ENCODE assay signal across 26 cellular contexts in genomic region chr3:189576486-189576885, GRCh38. TPM values are rescaled to one million over a fixed set of nuclear protein-coding genes. Genes with fewer than 3 reads are reported as not detected.
"Had no signal": no experiment of that assay in that cellular context is flagged by ENCODE, and none has a peak within 500 bp of the region (broad histone marks: within the 10 kb centered on the region; RNA-seq: fewer than 3 reads in every experiment).

No MANE protein-coding gene starts in this region.

- H3K9me3 Mint-ChIP-seq: endodermal cell had no signal

- H3K36me3 ChIP-seq: gastrocnemius medialis, heart left ventricle, ovary, spleen, suprapubic skin, transverse colon, vagina had no signal

- H3K36me3 Mint-ChIP-seq: memory B cell; natural killer cell; stimulated activated memory B cell treated with anti-CD40 and anti-IgM and Interleukin-4, amounts not matched to agents 10 μg/mL and 1 μg/mL and 100 μg/mL, for 72 hours had no signal

- H3K27ac ChIP-seq: epithelial cell of prostate, gastrocnemius medialis, heart left ventricle, hepatocyte, ovary, psoas muscle, skin epidermis, spleen, suprapubic skin, transverse colon, vagina had no signal

- DNase-seq: effector CD8-positive, alpha-beta T cell; endodermal cell; foreskin fibroblast; gastrocnemius medialis; heart left ventricle; kidney; natural killer cell; occipital lobe; ovary; posterior cingulate gyrus; psoas muscle; right cardiac atrium; spleen; stimulated activated CD4-positive, alpha-beta T cell treated with anti-CD3 and anti-CD28 coated beads, Interleukin-4, amount 100 ng/mL, for 4 hours; stimulated activated naive CD8-positive, alpha-beta T cell treated with anti-CD3 and anti-CD28 coated beads, Interleukin-15, amount 100 ng/mL, for 72 hours; transverse colon had no signal

- H3K4me1 ChIP-seq: gastrocnemius medialis, heart left ventricle, psoas muscle, spleen, suprapubic skin, transverse colon, vagina had no signal

- ATAC-seq: gastrocnemius medialis; heart left ventricle; left lobe of liver; natural killer cell; psoas muscle; right cardiac atrium; stimulated activated memory B cell treated with anti-CD40 and anti-IgM and Interleukin-4, amounts not matched to agents 10 μg/mL and 1 μg/mL and 100 μg/mL, for 72 hours had no signal

- H3K27me3 Mint-ChIP-seq: dendritic cell treated with granulocyte-macrophage colony-stimulating factor and Interleukin-4, amounts not matched to agents 40 ng/mL and 50 ng/mL, for 4 days; memory B cell; stimulated activated memory B cell treated with anti-CD40 and anti-IgM and Interleukin-4, amounts not matched to agents 10 μg/mL and 1 μg/mL and 100 μg/mL, for 72 hours; stimulated activated naive CD8-positive, alpha-beta T cell treated with anti-CD3 and anti-CD28 coated beads, Interleukin-15, amount 100 ng/mL, for 72 hours had no signal

- H3K9me3 ChIP-seq: gastrocnemius medialis, heart left ventricle, ovary, psoas muscle, suprapubic skin, transverse colon, vagina had no signal

- H3K4me3 ChIP-seq: gastrocnemius medialis, heart left ventricle, hepatocyte, lung, ovary, psoas muscle, skin epidermis, spleen, suprapubic skin, transverse colon, vagina had no signal

- H3K4me1 Mint-ChIP-seq: endodermal cell, natural killer cell had no signal

- H3K27me3 ChIP-seq: gastrocnemius medialis, heart left ventricle, hepatocyte, ovary, spleen, suprapubic skin, transverse colon, vagina had no signal

- H3K27ac Mint-ChIP-seq: dendritic cell treated with granulocyte-macrophage colony-stimulating factor and Interleukin-4, amounts not matched to agents 40 ng/mL and 50 ng/mL, for 4 days; endodermal cell; memory B cell; natural killer cell; stimulated activated memory B cell treated with anti-CD40 and anti-IgM and Interleukin-4, amounts not matched to agents 10 μg/mL and 1 μg/mL and 100 μg/mL, for 72 hours had no signal

- H3K4me3 Mint-ChIP-seq: dendritic cell treated with granulocyte-macrophage colony-stimulating factor and Interleukin-4, amounts not matched to agents 40 ng/mL and 50 ng/mL, for 4 days; endodermal cell; memory B cell; natural killer cell; stimulated activated memory B cell treated with anti-CD40 and anti-IgM and Interleukin-4, amounts not matched to agents 10 μg/mL and 1 μg/mL and 100 μg/mL, for 72 hours; stimulated activated naive CD8-positive, alpha-beta T cell treated with anti-CD3 and anti-CD28 coated beads, Interleukin-15, amount 100 ng/mL, for 72 hours had no signal

RNA-seq across cellular contexts. Expression of gene TP63, which starts 54.7 kb away (rescaled TPM):
- total RNA-seq: endodermal cell, transverse colon had no signal
